ENCODE assay signal across 13 cellular contexts in genomic region chr16:53511403-53512280, GRCh38. TPM values are rescaled to one million over a fixed set of nuclear protein-coding genes. Genes with fewer than 3 reads are reported as not detected.
DNase-seq lines count a peak whose midpoint lies in the region; ATAC-seq and TF ChIP-seq lines count a peak whose summit lies in the region.
"Had no signal": no experiment of that assay in that cellular context is flagged by ENCODE, and none has a peak within 500 bp of the region (broad histone marks: within the 10 kb centered on the region; RNA-seq: fewer than 3 reads in every experiment).

No MANE protein-coding gene starts in this region.

- peak; percentile 87 for ATAC-seq in esophagus mucosa
- no peak for ATAC-seq in gastrocnemius medialis
- no peak for ATAC-seq in stimulated activated memory B cell treated with anti-CD40 and anti-IgM and Interleukin-4, amounts not matched to agents 10 μg/mL and 1 μg/mL and 100 μg/mL, for 72 hours
- ATAC-seq in activated T-cell treated with anti-CD3 and anti-CD28 coated beads, Interleukin-2, amount 50 U/mL, for 4 hours, result no peak
- ATAC-seq: activated CD4-positive, CD25-positive, alpha-beta regulatory T cell treated with anti-CD3 and anti-CD28 coated beads, Interleukin-2, amount 50 U/mL, for 24 hours had no signal

- TF ChIP-seq CTCF in gastrocnemius medialis (IDR thresholded peaks at IDR 0.05 in 4 of 5, conservative IDR thresholded peaks at IDR 0.05 in 1 of 5), result no peak

- no peaks in the 10 kb centered on the region for H3K27me3 ChIP-seq in gastrocnemius medialis
- H3K27me3 ChIP-seq: SJSA1, thyroid gland had no signal

- H3K27ac Mint-ChIP-seq in activated CD4-positive, alpha-beta T cell treated with anti-CD3 and anti-CD28 coated beads, Interleukin-2, amount 10 ng/mL, durations not matched to agents 7 days and 5 days, result no peak overlapping the region
- no peak overlapping the region for H3K27ac Mint-ChIP-seq in stimulated activated memory B cell treated with anti-CD40 and anti-IgM and Interleukin-4, amounts not matched to agents 10 μg/mL and 1 μg/mL and 100 μg/mL, for 72 hours
- H3K27ac Mint-ChIP-seq: activated naive CD4-positive, alpha-beta T cell treated with anti-CD3 and anti-CD28 coated beads for 36 hours had no signal

- DNase-seq in NCI-H748 (lab: John Stamatoyannopoulos, UW; ENCODE audit: unreplicated experiment), result peak; percentile 31
- no peak for DNase-seq in NCI-H748 treated with DMSO at 0.1 percent for 48 hours (lab: John Stamatoyannopoulos, UW)
- peak; percentile 80 for DNase-seq in NCI-H146 (lab: John Stamatoyannopoulos, UW)
- DNase-seq in gastrocnemius medialis, result no peak
- no peak for DNase-seq in activated CD4-positive, alpha-beta T cell treated with anti-CD3 and anti-CD28 coated beads, Interleukin-2, amount 10 ng/mL, durations not matched to agents 7 days and 5 days
- DNase-seq in activated T-cell treated with anti-CD3 and anti-CD28 coated beads, Interleukin-2, amount 50 U/mL, for 4 hours, result no peak
- DNase-seq: activated naive CD4-positive, alpha-beta T cell treated with anti-CD3 and anti-CD28 coated beads for 36 hours; NCI-H446 treated with DMSO at 0.1 percent for 48 hours; thyroid gland had no signal

- no peaks in the 10 kb centered on the region for H3K36me3 ChIP-seq in gastrocnemius medialis
- H3K36me3 ChIP-seq: SJSA1, thyroid gland had no signal

- POLR2A ChIA-PET in activated CD4-positive, alpha-beta T cell treated with anti-CD3 and anti-CD28 coated beads, Interleukin-2, amount 10 ng/mL, durations not matched to agents 7 days and 5 days (lab: Charles Lee), result no interaction called here

- CTCF ChIA-PET in activated CD4-positive, alpha-beta T cell treated with anti-CD3 and anti-CD28 coated beads, Interleukin-2, amount 10 ng/mL, durations not matched to agents 7 days and 5 days (lab: Charles Lee), result interaction anchor here (0.5 to 1.1 kb wide), 3 partner anchors 10 to 221 kb away, joined by 3 to 5 read pairs (median 3); no protein-coding TSS in a partner anchor

- intact Hi-C loops in gastrocnemius medialis (cut with DNase I; ENCODE audit: low total_unique reads), result loop anchor here (2.0 kb wide), 1 partner anchor 77 kb away; the partner anchor contains the start of gene RBL2

- H3K4me3 Mint-ChIP-seq in activated CD4-positive, alpha-beta T cell treated with anti-CD3 and anti-CD28 coated beads, Interleukin-2, amount 10 ng/mL, durations not matched to agents 7 days and 5 days, result no peak overlapping the region
- no peak overlapping the region for H3K4me3 Mint-ChIP-seq in stimulated activated memory B cell treated with anti-CD40 and anti-IgM and Interleukin-4, amounts not matched to agents 10 μg/mL and 1 μg/mL and 100 μg/mL, for 72 hours
- no peak overlapping the region for H3K4me3 Mint-ChIP-seq in activated T-cell treated with anti-CD3 and anti-CD28 coated beads, Interleukin-2, amount 50 U/mL, for 4 hours
- H3K4me3 Mint-ChIP-seq: activated naive CD4-positive, alpha-beta T cell treated with anti-CD3 and anti-CD28 coated beads for 36 hours had no signal

- peaks cover 3 to 4% of the 10 kb centered on the region in 2 donors for H3K4me1 ChIP-seq in gastrocnemius medialis
- H3K4me1 ChIP-seq: SJSA1, thyroid gland had no signal

- no peaks in the 10 kb centered on the region for H3K27me3 Mint-ChIP-seq in activated CD4-positive, alpha-beta T cell treated with anti-CD3 and anti-CD28 coated beads, Interleukin-2, amount 10 ng/mL, durations not matched to agents 7 days and 5 days
- no peaks in the 10 kb centered on the region for H3K27me3 Mint-ChIP-seq in stimulated activated memory B cell treated with anti-CD40 and anti-IgM and Interleukin-4, amounts not matched to agents 10 μg/mL and 1 μg/mL and 100 μg/mL, for 72 hours
- H3K27me3 Mint-ChIP-seq in activated T-cell treated with anti-CD3 and anti-CD28 coated beads, Interleukin-2, amount 50 U/mL, for 4 hours (ENCODE audit: low read depth), result no peaks in the 10 kb centered on the region

- peaks cover 13% of the 10 kb centered on the region for H3K9me3 Mint-ChIP-seq in activated CD4-positive, alpha-beta T cell treated with anti-CD3 and anti-CD28 coated beads, Interleukin-2, amount 10 ng/mL, durations not matched to agents 7 days and 5 days
- H3K9me3 Mint-ChIP-seq in stimulated activated memory B cell treated with anti-CD40 and anti-IgM and Interleukin-4, amounts not matched to agents 10 μg/mL and 1 μg/mL and 100 μg/mL, for 72 hours, result peaks cover 2% of the 10 kb centered on the region
- H3K9me3 Mint-ChIP-seq in activated T-cell treated with anti-CD3 and anti-CD28 coated beads, Interleukin-2, amount 50 U/mL, for 4 hours, result no peaks in the 10 kb centered on the region
- H3K9me3 Mint-ChIP-seq: activated naive CD4-positive, alpha-beta T cell treated with anti-CD3 and anti-CD28 coated beads for 36 hours had no signal

- no peak for TF ChIP-seq POLR2A in gastrocnemius medialis (IDR thresholded peaks at IDR 0.05)

- peak overlapping the region; percentile 64 to 66 (median 64) for H3K27ac ChIP-seq in gastrocnemius medialis
- H3K27ac ChIP-seq: SJSA1, thyroid gland had no signal

- in situ Hi-C loops in gastrocnemius medialis (cut with MboI; ENCODE audit: low sequenced_read_pairs in 4 of 4), result no loop called here

- no peak overlapping the region for H3K4me3 ChIP-seq in gastrocnemius medialis
- H3K4me3 ChIP-seq: SJSA1, thyroid gland had no signal

- H3K36me3 Mint-ChIP-seq in activated CD4-positive, alpha-beta T cell treated with anti-CD3 and anti-CD28 coated beads, Interleukin-2, amount 10 ng/mL, durations not matched to agents 7 days and 5 days (ENCODE audit: low read depth), result peaks cover 16% of the 10 kb centered on the region
- H3K36me3 Mint-ChIP-seq in stimulated activated memory B cell treated with anti-CD40 and anti-IgM and Interleukin-4, amounts not matched to agents 10 μg/mL and 1 μg/mL and 100 μg/mL, for 72 hours, result no peaks in the 10 kb centered on the region
- no peaks in the 10 kb centered on the region for H3K36me3 Mint-ChIP-seq in activated T-cell treated with anti-CD3 and anti-CD28 coated beads, Interleukin-2, amount 50 U/mL, for 4 hours (ENCODE audit: insufficient read depth)

- no peaks in the 10 kb centered on the region for H3K9me3 ChIP-seq in gastrocnemius medialis
- H3K9me3 ChIP-seq: SJSA1, thyroid gland had no signal

- H3K4me1 Mint-ChIP-seq in activated CD4-positive, alpha-beta T cell treated with anti-CD3 and anti-CD28 coated beads, Interleukin-2, amount 10 ng/mL, durations not matched to agents 7 days and 5 days, result peaks cover 26% of the 10 kb centered on the region
- peaks cover 15% of the 10 kb centered on the region for H3K4me1 Mint-ChIP-seq in stimulated activated memory B cell treated with anti-CD40 and anti-IgM and Interleukin-4, amounts not matched to agents 10 μg/mL and 1 μg/mL and 100 μg/mL, for 72 hours
- H3K4me1 Mint-ChIP-seq in activated T-cell treated with anti-CD3 and anti-CD28 coated beads, Interleukin-2, amount 50 U/mL, for 4 hours (ENCODE audit: low read depth), result peaks cover 25% of the 10 kb centered on the region

RNA-seq across cellular contexts. Expression of gene AKTIP, which starts 8.6 kb away (rescaled TPM):
- total RNA-seq in esophagus mucosa (34.6 TPM), gastrocnemius medialis (100 to 1,000 TPM in 1 of 4 donors, 10 to 100 TPM in 3; 86.2 to 102 (median 94.1) TPM)
- 10 to 100 TPM; 57.9 to 61.3 TPM for total RNA-seq in activated CD4-positive, alpha-beta T cell treated with anti-CD3 and anti-CD28 coated beads, Interleukin-2, amount 10 ng/mL, durations not matched to agents 7 days and 5 days
- total RNA-seq in activated T-cell treated with anti-CD3 and anti-CD28 coated beads, Interleukin-2, amount 50 U/mL, for 4 hours, result 10 to 100 TPM; 22.9 to 28.6 (median 24.5) TPM

Comparison
In these comparisons a context has a peak if more than half of its experiments do, and no peak if none do; other contexts are left out.
1. DNase-seq: peak in NCI-H748 (single experiment) and NCI-H146 (single experiment); none in NCI-H748 treated with DMSO at 0.1 percent for 48 hours (single experiment), gastrocnemius medialis (0 of 2), activated CD4-positive, alpha-beta T cell treated with anti-CD3 and anti-CD28 coated beads, Interleukin-2, amount 10 ng/mL, durations not matched to agents 7 days and 5 days (single experiment) and activated T-cell treated with anti-CD3 and anti-CD28 coated beads, Interleukin-2, amount 50 U/mL, for 4 hours (single experiment).